31 cellular contexts compared by ENCODE assay signal in genomic region chr15:39745415-39745814, GRCh38.
"Had no signal": no experiment of that assay in that cellular context is flagged by ENCODE, and none has a peak within 500 bp of the region (broad histone marks: within the 10 kb centered on the region; RNA-seq: fewer than 3 reads in every experiment).

No MANE protein-coding gene starts in this region.

- H3K27ac Mint-ChIP-seq: activated CD4-positive, alpha-beta memory T cell treated with anti-CD3 and anti-CD28 coated beads, Interleukin-2, amount 10 ng/mL, durations not matched to agents 7 days and 5 days; activated CD8-positive, alpha-beta memory T cell treated with anti-CD3 and anti-CD28 coated beads, Interleukin-2, amount 10 ng/mL, durations not matched to agents 7 days and 5 days; activated naive CD4-positive, alpha-beta T cell treated with anti-CD3 and anti-CD28 coated beads, Interleukin-2, amount 10 ng/mL, durations not matched to agents 7 days and 5 days; activated naive CD8-positive, alpha-beta T cell had no signal

- H3K4me3 ChIP-seq: PC-9, SJCRH30, SK-N-MC had no signal

- H3K9me3 ChIP-seq: SJCRH30 had no signal

- H3K4me3 Mint-ChIP-seq: activated CD4-positive, alpha-beta memory T cell treated with anti-CD3 and anti-CD28 coated beads, Interleukin-2, amount 10 ng/mL, durations not matched to agents 7 days and 5 days; activated CD8-positive, alpha-beta memory T cell treated with anti-CD3 and anti-CD28 coated beads, Interleukin-2, amount 10 ng/mL, durations not matched to agents 7 days and 5 days; activated naive CD4-positive, alpha-beta T cell treated with anti-CD3 and anti-CD28 coated beads, Interleukin-2, amount 10 ng/mL, durations not matched to agents 7 days and 5 days; activated naive CD8-positive, alpha-beta T cell had no signal

- DNase-seq: activated CD4-positive, alpha-beta memory T cell treated with anti-CD3 and anti-CD28 coated beads, Interleukin-2, amount 10 ng/mL, durations not matched to agents 7 days and 5 days; activated CD4-positive, alpha-beta T cell treated with anti-CD3 and anti-CD28 coated beads for 1 hour; activated CD4-positive, alpha-beta T cell treated with anti-CD3 and anti-CD28 coated beads for 48 hours; activated CD4-positive, CD25-positive, alpha-beta regulatory T cell; activated CD8-positive, alpha-beta memory T cell treated with anti-CD3 and anti-CD28 coated beads for 24 hours; activated CD8-positive, alpha-beta memory T cell treated with anti-CD3 and anti-CD28 coated beads, Interleukin-2, amount 10 ng/mL, durations not matched to agents 7 days and 5 days; activated CD8-positive, alpha-beta memory T cell treated with anti-CD3 and anti-CD28 coated beads, Interleukin-2, amount 50 U/mL, for 48 hours; activated effector memory CD4-positive, alpha-beta T cell treated with Interleukin-2 at 50 U/mL for 16 hours; activated naive CD4-positive, alpha-beta T cell treated with anti-CD3 and anti-CD28 coated beads, Interleukin-2, amount 10 ng/mL, durations not matched to agents 7 days and 5 days; activated T-cell treated with anti-CD3 and anti-CD28 coated beads, Interleukin-2, amount 50 U/mL, for 48 hours; amniotic stem cell; aorta; brain microvascular endothelial cell; Kasumi-1; KG1; NCI-H1105; NCI-H1417 treated with DMSO at 0.1 percent for 48 hours; NCI-H1930; NCI-H2081 treated with DMSO at 0.1 percent for 48 hours; NCI-H226; NCI-H446 treated with DMSO at 0.1 percent for 48 hours; NCI-H524; Right ventricle myocardium superior; SJCRH30; T1000; WERI-Rb-1 had no signal

- H3K36me3 ChIP-seq: brain microvascular endothelial cell, SJCRH30, WERI-Rb-1 had no signal

- H3K27me3 ChIP-seq: brain microvascular endothelial cell, SJCRH30 had no signal

- H3K4me1 ChIP-seq: SJCRH30 had no signal

- H3K9me3 Mint-ChIP-seq: activated CD4-positive, alpha-beta memory T cell treated with anti-CD3 and anti-CD28 coated beads, Interleukin-2, amount 10 ng/mL, durations not matched to agents 7 days and 5 days; activated naive CD4-positive, alpha-beta T cell treated with anti-CD3 and anti-CD28 coated beads, Interleukin-2, amount 10 ng/mL, durations not matched to agents 7 days and 5 days had no signal

- H2AFZ ChIP-seq: PC-9 had no signal

- H3K4me2 ChIP-seq: PC-9 had no signal

- H3K36me3 Mint-ChIP-seq: activated CD8-positive, alpha-beta memory T cell treated with anti-CD3 and anti-CD28 coated beads, Interleukin-2, amount 10 ng/mL, durations not matched to agents 7 days and 5 days; activated naive CD4-positive, alpha-beta T cell treated with anti-CD3 and anti-CD28 coated beads, Interleukin-2, amount 10 ng/mL, durations not matched to agents 7 days and 5 days; activated naive CD8-positive, alpha-beta T cell had no signal

- H3K4me1 Mint-ChIP-seq: activated CD4-positive, alpha-beta memory T cell treated with anti-CD3 and anti-CD28 coated beads, Interleukin-2, amount 10 ng/mL, durations not matched to agents 7 days and 5 days; activated naive CD4-positive, alpha-beta T cell treated with anti-CD3 and anti-CD28 coated beads, Interleukin-2, amount 10 ng/mL, durations not matched to agents 7 days and 5 days had no signal

- FAIRE-seq: RCC 7860 had no signal

- H3K27ac ChIP-seq: brain microvascular endothelial cell, PC-9, RWPE1, SJCRH30, SK-N-MC, WERI-Rb-1 had no signal
